18 cellular contexts compared by ENCODE assay signal in the genomic region with DNA sequence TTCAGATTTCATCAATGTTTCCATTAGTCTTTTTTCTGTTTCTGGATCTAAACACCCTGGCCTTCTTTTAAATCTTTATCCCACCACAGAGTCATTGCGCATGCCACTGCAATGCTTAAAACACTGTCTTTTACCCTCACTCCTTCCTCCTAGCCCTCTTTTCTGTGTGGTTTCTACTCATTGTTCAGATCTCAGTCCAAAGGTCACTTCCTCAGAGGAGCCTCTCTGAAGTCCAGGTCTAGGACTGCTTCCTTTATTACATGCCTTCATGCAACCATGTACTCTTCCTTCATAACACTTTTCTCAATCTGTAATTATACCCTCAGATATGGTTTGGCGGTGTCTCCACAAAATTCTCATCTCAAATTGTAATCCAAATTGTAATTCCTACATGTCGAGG.
DNase-seq lines count a peak whose midpoint lies in the region; ATAC-seq and TF ChIP-seq lines count a peak whose summit lies in the region.
"Had no signal": no experiment of that assay in that cellular context is flagged by ENCODE, and none has a peak within 500 bp of the region (broad histone marks: within the 10 kb centered on the region; RNA-seq: fewer than 3 reads in every experiment).

No MANE protein-coding gene starts in this region.

- no peak for TF ChIP-seq CTCF in neural progenitor cell (IDR thresholded peaks at IDR 0.05)
- TF ChIP-seq CTCF in CD14-positive monocyte (IDR thresholded peaks at IDR 0.05): no peak

- no peak overlapping the region for H3K4me3 ChIP-seq in neural progenitor cell
- H3K4me3 ChIP-seq: left lung had no signal

- H3F3A ChIP-seq in neural progenitor cell (ENCODE audit: low read depth): peaks cover 7% of the 10 kb centered on the region

- H3K36me3 Mint-ChIP-seq in neural progenitor cell (no peaks in the 10 kb centered on the region), CD14-positive monocyte (no peaks in the 10 kb centered on the region)

- intact Hi-C loops in CD14-positive monocyte (cut with micrococcal nuclease): no loop called here

- H3K9me3 Mint-ChIP-seq in neural progenitor cell (no peaks in the 10 kb centered on the region), CD14-positive monocyte (peaks cover 0 to 8% (median 2%) of the 10 kb centered on the region in 7 donors)
- H3K9me3 Mint-ChIP-seq: activated naive CD4-positive, alpha-beta T cell treated with anti-CD3 and anti-CD28 coated beads for 36 hours; T-helper 2 cell treated with Interferon-gamma antibody and Interleukin-4, amounts not matched to agents 5 μg/mL and 100 μg/mL, for 36 hours had no signal

- H3K4me2 ChIP-seq in neural progenitor cell: no peak overlapping the region
- H3K4me2 ChIP-seq: KMS-11 had no signal

- peak; percentile 29 for DNase-seq in LoVo (ENCODE audit: low spot score)
- DNase-seq in neural progenitor cell (ENCODE audit: low spot score): no peak
- no peak for DNase-seq in CD14-positive monocyte (ENCODE audit: low spot score)
- DNase-seq in UCSD-AML1 (lab: John Stamatoyannopoulos, UW; ENCODE audit: unreplicated experiment): no peak
- DNase-seq in C1 segment of cervical spinal cord (lab: John Stamatoyannopoulos, UW): no peak
- DNase-seq: activated CD4-positive, alpha-beta T cell treated with anti-CD3 and anti-CD28 coated beads for 48 hours; activated naive CD4-positive, alpha-beta T cell treated with anti-CD3 and anti-CD28 coated beads for 36 hours; activated T-cell treated with anti-CD3 and anti-CD28 coated beads for 4 hours; foreskin fibroblast; H7; left lung; NCI-H1436; NCI-H446 treated with DMSO at 0.1 percent for 48 hours; stimulated activated CD4-positive, alpha-beta T cell treated with anti-CD3 and anti-CD28 coated beads, Interleukin-2, amount 100 ng/mL, for 48 hours had no signal

- H2AFZ ChIP-seq in neural progenitor cell (replicated peaks): peak overlapping the region; percentile 12

- no peaks in the 10 kb centered on the region for H3K9me3 ChIP-seq in neural progenitor cell (ENCODE audit: low read depth)
- H3K9me3 ChIP-seq: left lung had no signal

- no peaks in the 10 kb centered on the region for H3K4me1 Mint-ChIP-seq in neural progenitor cell
- H3K4me1 Mint-ChIP-seq in CD14-positive monocyte: peaks cover 3% of the 10 kb centered on the region

- no peaks in the 10 kb centered on the region for H3K79me2 ChIP-seq in neural progenitor cell (ENCODE audit: low read depth)

- H3K9ac ChIP-seq in neural progenitor cell: no peak overlapping the region
- H3K9ac ChIP-seq: KMS-11 had no signal

- no peaks in the 10 kb centered on the region for H4K20me1 ChIP-seq in neural progenitor cell (ENCODE audit: low read depth)

- no peak overlapping the region for H3K4me3 Mint-ChIP-seq in neural progenitor cell
- no peak overlapping the region for H3K4me3 Mint-ChIP-seq in CD14-positive monocyte
- H3K4me3 Mint-ChIP-seq: activated naive CD4-positive, alpha-beta T cell treated with anti-CD3 and anti-CD28 coated beads for 36 hours; T-helper 2 cell treated with Interferon-gamma antibody and Interleukin-4, amounts not matched to agents 5 μg/mL and 100 μg/mL, for 36 hours had no signal

- H3K27ac Mint-ChIP-seq in neural progenitor cell: no peak overlapping the region
- peak overlapping the region in 1 of 7 donors; percentile 3 for H3K27ac Mint-ChIP-seq in CD14-positive monocyte
- H3K27ac Mint-ChIP-seq: activated naive CD4-positive, alpha-beta T cell treated with anti-CD3 and anti-CD28 coated beads for 36 hours; T-helper 2 cell treated with Interferon-gamma antibody and Interleukin-4, amounts not matched to agents 5 μg/mL and 100 μg/mL, for 36 hours had no signal

- no peaks in the 10 kb centered on the region for H3K27me3 Mint-ChIP-seq in neural progenitor cell (ENCODE audit: insufficient read depth, low read depth)
- H3K27me3 Mint-ChIP-seq in CD14-positive monocyte (ENCODE audit: low read depth in 3 of 3): peaks cover 0 to 5% (median 0%) of the 10 kb centered on the region in 3 donors

- peaks cover 17% of the 10 kb centered on the region for H3K4me1 ChIP-seq in neural progenitor cell

- H3K27ac ChIP-seq in neural progenitor cell: no peak overlapping the region
- H3K27ac ChIP-seq: KMS-11, left lung had no signal

- H3K27me3 ChIP-seq in neural progenitor cell: no peaks in the 10 kb centered on the region
- H3K27me3 ChIP-seq: left lung had no signal

- H3K36me3 ChIP-seq in neural progenitor cell: no peaks in the 10 kb centered on the region
- H3K36me3 ChIP-seq: left lung had no signal

- ATAC-seq in GM18520 (IDR thresholded peaks at IDR 0.05; ENCODE audit: unreplicated experiment) (peak; percentile 52), HG02759 (IDR thresholded peaks at IDR 0.05; ENCODE audit: unreplicated experiment) (peak; percentile 59)
- ATAC-seq: left lung had no signal
